Comparison of ENCODE assay signal across 17 cellular contexts in the genomic region with DNA sequence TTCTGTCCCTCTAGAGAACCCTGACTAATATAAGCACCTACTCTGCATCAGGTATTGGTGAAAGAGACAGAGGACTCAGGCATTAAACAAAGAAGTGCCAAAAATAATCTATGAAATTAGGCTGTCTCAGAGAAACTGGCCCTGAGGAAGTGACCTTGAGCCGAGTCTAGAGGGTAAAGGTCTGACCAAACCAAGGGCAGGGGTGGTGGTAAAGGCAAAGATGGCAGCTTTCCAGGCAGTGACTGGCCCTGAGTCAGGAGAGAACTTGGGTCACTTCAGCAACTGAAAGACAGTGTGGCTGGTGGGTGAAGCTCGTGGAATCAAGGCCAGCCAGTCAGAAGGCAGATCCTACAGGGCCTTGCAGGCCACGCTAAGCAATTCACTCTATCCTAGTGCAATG. TPM values are rescaled to one million over a fixed set of nuclear protein-coding genes. Genes with fewer than 3 reads are reported as not detected.
DNase-seq lines count a peak whose midpoint lies in the region; ATAC-seq and TF ChIP-seq lines count a peak whose summit lies in the region.
"Had no signal": no experiment of that assay in that cellular context is flagged by ENCODE, and none has a peak within 500 bp of the region (broad histone marks: within the 10 kb centered on the region; RNA-seq: fewer than 3 reads in every experiment).

No MANE protein-coding gene starts in this region.

- peak; percentile 19 for DNase-seq in HCEC 1CT
- no peak for DNase-seq in activated CD8-positive, alpha-beta T cell treated with anti-CD3 and anti-CD28 coated beads, Interleukin-2, amount 10 ng/mL, durations not matched to agents 7 days and 5 days
- DNase-seq in stimulated activated effector memory CD8-positive, alpha-beta T cell treated with anti-CD3 and anti-CD28 coated beads, Interleukin-12 subunit alpha, Interleukin-12 subunit beta, amount 100 ng/mL, for 72 hours (ENCODE audit: low spot score in 2 of 2): no peak
- no peak for DNase-seq in NCI-H524 treated with DMSO at 0.1 percent for 48 hours (lab: John Stamatoyannopoulos, UW)
- DNase-seq in stimulated activated CD4-positive, alpha-beta T cell treated with anti-CD3 and anti-CD28 coated beads, Interleukin-1b, Interleukin-23, amount 100 ng/mL, for 48 hours: no peak
- no peak for DNase-seq in stimulated activated CD4-positive, alpha-beta T cell treated with anti-CD3 and anti-CD28 coated beads, Interleukin-2, amount 100 ng/mL, for 24 hours
- DNase-seq: activated CD4-positive, alpha-beta T cell treated with anti-CD3 and anti-CD28 coated beads, Interleukin-2, amount 10 ng/mL, durations not matched to agents 24 days and 14 days; activated naive CD4-positive, alpha-beta T cell treated with anti-CD3 and anti-CD28 coated beads, Interleukin-2, amount 50 U/mL, for 16 hours; DMS 273 treated with DMSO at 0.1 percent for 48 hours; foreskin melanocyte; NCI-H146; sigmoid colon; stimulated activated CD4-positive, alpha-beta T cell treated with anti-CD3 and anti-CD28 coated beads, Interleukin-4, amount 100 ng/mL, for 1 hour had no signal

- POLR2A ChIA-PET in activated CD8-positive, alpha-beta T cell treated with anti-CD3 and anti-CD28 coated beads, Interleukin-2, amount 10 ng/mL, durations not matched to agents 7 days and 5 days (lab: Charles Lee): no interaction called here

- no peaks in the 10 kb centered on the region for H3K27me3 Mint-ChIP-seq in activated CD8-positive, alpha-beta T cell treated with anti-CD3 and anti-CD28 coated beads, Interleukin-2, amount 10 ng/mL, durations not matched to agents 7 days and 5 days (ENCODE audit: low read depth)
- H3K27me3 Mint-ChIP-seq: activated CD4-positive, alpha-beta T cell treated with anti-CD3 and anti-CD28 coated beads, Interleukin-2, amount 10 ng/mL, durations not matched to agents 24 days and 14 days had no signal

- no peaks in the 10 kb centered on the region for H3K9me3 ChIP-seq in liver (ENCODE audit: control insufficient read depth in 4 of 4, low read length in 3 of 4)
- H3K9me3 ChIP-seq: ovary, sigmoid colon had no signal

- no peaks in the 10 kb centered on the region for H3K27me3 ChIP-seq in liver (ENCODE audit: control insufficient read depth in 4 of 4, insufficient read depth in 4 of 4, low read length in 3 of 4)
- H3K27me3 ChIP-seq: ovary, sigmoid colon had no signal

- H3K4me1 Mint-ChIP-seq in activated CD8-positive, alpha-beta T cell treated with anti-CD3 and anti-CD28 coated beads, Interleukin-2, amount 10 ng/mL, durations not matched to agents 7 days and 5 days (ENCODE audit: low read depth): peaks cover 35% of the 10 kb centered on the region
- H3K4me1 Mint-ChIP-seq in stimulated activated effector memory CD8-positive, alpha-beta T cell treated with anti-CD3 and anti-CD28 coated beads, Interleukin-12 subunit alpha, Interleukin-12 subunit beta, amount 100 ng/mL, for 72 hours: peaks cover 30% of the 10 kb centered on the region

- TF ChIP-seq RAD21 in liver (IDR thresholded peaks at IDR 0.05): no peak

- H3K36me3 ChIP-seq in liver (ENCODE audit: control insufficient read depth in 4 of 4, insufficient read depth in 3 of 4, low read depth in 1 of 4, low read length in 3 of 4): no peaks in the 10 kb centered on the region
- H3K36me3 ChIP-seq: ovary, sigmoid colon had no signal

- peaks cover 4% of the 10 kb centered on the region for H3K9me3 Mint-ChIP-seq in activated CD8-positive, alpha-beta T cell treated with anti-CD3 and anti-CD28 coated beads, Interleukin-2, amount 10 ng/mL, durations not matched to agents 7 days and 5 days (ENCODE audit: insufficient read depth)
- no peaks in the 10 kb centered on the region for H3K9me3 Mint-ChIP-seq in stimulated activated effector memory CD8-positive, alpha-beta T cell treated with anti-CD3 and anti-CD28 coated beads, Interleukin-12 subunit alpha, Interleukin-12 subunit beta, amount 100 ng/mL, for 72 hours
- H3K9me3 Mint-ChIP-seq: activated CD4-positive, alpha-beta T cell treated with anti-CD3 and anti-CD28 coated beads, Interleukin-2, amount 10 ng/mL, durations not matched to agents 24 days and 14 days had no signal

- H3K36me3 Mint-ChIP-seq in activated CD8-positive, alpha-beta T cell treated with anti-CD3 and anti-CD28 coated beads, Interleukin-2, amount 10 ng/mL, durations not matched to agents 7 days and 5 days (ENCODE audit: low read depth): peaks cover 8% of the 10 kb centered on the region
- peaks cover 4% of the 10 kb centered on the region for H3K36me3 Mint-ChIP-seq in stimulated activated effector memory CD8-positive, alpha-beta T cell treated with anti-CD3 and anti-CD28 coated beads, Interleukin-12 subunit alpha, Interleukin-12 subunit beta, amount 100 ng/mL, for 72 hours

- peak overlapping the region; percentile 12 for H3K27ac Mint-ChIP-seq in activated CD8-positive, alpha-beta T cell treated with anti-CD3 and anti-CD28 coated beads, Interleukin-2, amount 10 ng/mL, durations not matched to agents 7 days and 5 days
- H3K27ac Mint-ChIP-seq in stimulated activated effector memory CD8-positive, alpha-beta T cell treated with anti-CD3 and anti-CD28 coated beads, Interleukin-12 subunit alpha, Interleukin-12 subunit beta, amount 100 ng/mL, for 72 hours: peak overlapping the region; percentile 72
- H3K27ac Mint-ChIP-seq: activated CD4-positive, alpha-beta T cell treated with anti-CD3 and anti-CD28 coated beads, Interleukin-2, amount 10 ng/mL, durations not matched to agents 24 days and 14 days had no signal

- no peak overlapping the region for H3K27ac ChIP-seq in liver (ENCODE audit: low read depth in 1 of 2, low read length in 2 of 2)
- H3K27ac ChIP-seq: coronary artery, RWPE1, sigmoid colon had no signal

- no peak for TF ChIP-seq CTCF in liver (IDR thresholded peaks at IDR 0.05; ENCODE audit: low read depth, low read length, missing input control)

- H3K4me1 ChIP-seq in liver (ENCODE audit: control insufficient read depth in 4 of 4, insufficient read depth in 4 of 4, low read length in 3 of 4): peaks cover 4 to 31% (median 19%) of the 10 kb centered on the region in 4 donors

- H3K9ac ChIP-seq in liver (ENCODE audit: low read depth in 1 of 2, low read length in 2 of 2): no peak overlapping the region

- 54% methylated on average over 3 of the region's 3 CpGs for WGBS in liver

- CTCF ChIA-PET in activated CD8-positive, alpha-beta T cell treated with anti-CD3 and anti-CD28 coated beads, Interleukin-2, amount 10 ng/mL, durations not matched to agents 7 days and 5 days (lab: Charles Lee): interaction anchor here (1.2 to 6.2 kb wide), 3 partner anchors 24 to 48 kb away, joined by 3 to 29 read pairs (median 3); no protein-coding TSS in a partner anchor

- ATAC-seq in activated CD8-positive, alpha-beta T cell treated with anti-CD3 and anti-CD28 coated beads, Interleukin-2, amount 10 ng/mL, durations not matched to agents 7 days and 5 days: no peak
- ATAC-seq in stimulated activated effector memory CD8-positive, alpha-beta T cell treated with anti-CD3 and anti-CD28 coated beads, Interleukin-12 subunit alpha, Interleukin-12 subunit beta, amount 100 ng/mL, for 72 hours: no peak

- H3K4me3 ChIP-seq in liver (ENCODE audit: low read depth in 1 of 3, low read length in 3 of 3): no peak overlapping the region
- H3K4me3 ChIP-seq: coronary artery, ovary, sigmoid colon had no signal

- H3K4me3 Mint-ChIP-seq in activated CD8-positive, alpha-beta T cell treated with anti-CD3 and anti-CD28 coated beads, Interleukin-2, amount 10 ng/mL, durations not matched to agents 7 days and 5 days: no peak overlapping the region
- H3K4me3 Mint-ChIP-seq in stimulated activated effector memory CD8-positive, alpha-beta T cell treated with anti-CD3 and anti-CD28 coated beads, Interleukin-12 subunit alpha, Interleukin-12 subunit beta, amount 100 ng/mL, for 72 hours: no peak overlapping the region
- H3K4me3 Mint-ChIP-seq: activated CD4-positive, alpha-beta T cell treated with anti-CD3 and anti-CD28 coated beads, Interleukin-2, amount 10 ng/mL, durations not matched to agents 24 days and 14 days had no signal

TF ChIP-seq in liver, 16 proteins besides CTCF, POLR2A, EP300 and RAD21 (continues in another document):
- TF ChIP-seq SP1 (IDR thresholded peaks at IDR 0.05) (no peak), GABPA (IDR thresholded peaks at IDR 0.05 in 1 of 2, conservative IDR thresholded peaks at IDR 0.05 in 1 of 2) (no peak), TAF1 (conservative IDR thresholded peaks at IDR 0.05) (no peak), HNF4A (conservative IDR thresholded peaks at IDR 0.05) (peak; percentile 55 to 59), HNF4G (IDR thresholded peaks at IDR 0.05) (no peak), RXRA (IDR thresholded peaks at IDR 0.05) (peak in 1 of 2 donors; percentile 29), FOXA1 (IDR thresholded peaks at IDR 0.05) (no peak), EGR1 (IDR thresholded peaks at IDR 0.05; ENCODE audit: low read depth in 2 of 2) (no peak), FOXA2 (IDR thresholded peaks at IDR 0.05) (no peak)
- TF ChIP-seq, protein P1, sequence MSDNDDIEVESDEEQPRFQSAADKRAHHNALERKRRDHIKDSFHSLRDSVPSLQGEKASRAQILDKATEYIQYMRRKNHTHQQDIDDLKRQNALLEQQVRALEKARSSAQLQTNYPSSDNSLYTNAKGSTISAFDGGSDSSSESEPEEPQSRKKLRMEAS (IDR thresholded peaks at IDR 0.05): no peak

RNA-seq across cellular contexts. Expression of a gene that starts 30.6 kb away (rescaled TPM):
- total RNA-seq in activated CD8-positive, alpha-beta T cell treated with anti-CD3 and anti-CD28 coated beads, Interleukin-2, amount 10 ng/mL, durations not matched to agents 7 days and 5 days: 10 to 100 TPM in 1 of 2 experiments, 1 to 10 TPM in 1; 8.1 to 12.0 TPM
- 1 to 10 TPM; 2.7 to 6.8 TPM for total RNA-seq in liver
- polyA plus RNA-seq in liver: 1 to 10 TPM; 1.1 to 1.6 TPM

RNA-seq across cellular contexts. Expression of a gene that starts 54.0 kb away (rescaled TPM):
- 10 to 100 TPM; 14.9 to 18.6 TPM for total RNA-seq in activated CD8-positive, alpha-beta T cell treated with anti-CD3 and anti-CD28 coated beads, Interleukin-2, amount 10 ng/mL, durations not matched to agents 7 days and 5 days
- 1 to 10 TPM; 6.3 to 6.7 TPM for total RNA-seq in liver
- polyA plus RNA-seq in liver: 10 to 100 TPM in 1 of 2 donors, 1 to 10 TPM in 1; 5.2 to 17.2 TPM

RNA-seq across cellular contexts. Expression of a gene that starts 54.1 kb away (rescaled TPM):
- total RNA-seq in activated CD8-positive, alpha-beta T cell treated with anti-CD3 and anti-CD28 coated beads, Interleukin-2, amount 10 ng/mL, durations not matched to agents 7 days and 5 days: 10 to 100 TPM; 12.7 to 13.6 TPM
- 1 to 10 TPM; 5.5 to 9.0 TPM for total RNA-seq in liver
- 1 to 10 TPM; 3.8 to 5.2 TPM for polyA plus RNA-seq in liver
